In the genomic region with DNA sequence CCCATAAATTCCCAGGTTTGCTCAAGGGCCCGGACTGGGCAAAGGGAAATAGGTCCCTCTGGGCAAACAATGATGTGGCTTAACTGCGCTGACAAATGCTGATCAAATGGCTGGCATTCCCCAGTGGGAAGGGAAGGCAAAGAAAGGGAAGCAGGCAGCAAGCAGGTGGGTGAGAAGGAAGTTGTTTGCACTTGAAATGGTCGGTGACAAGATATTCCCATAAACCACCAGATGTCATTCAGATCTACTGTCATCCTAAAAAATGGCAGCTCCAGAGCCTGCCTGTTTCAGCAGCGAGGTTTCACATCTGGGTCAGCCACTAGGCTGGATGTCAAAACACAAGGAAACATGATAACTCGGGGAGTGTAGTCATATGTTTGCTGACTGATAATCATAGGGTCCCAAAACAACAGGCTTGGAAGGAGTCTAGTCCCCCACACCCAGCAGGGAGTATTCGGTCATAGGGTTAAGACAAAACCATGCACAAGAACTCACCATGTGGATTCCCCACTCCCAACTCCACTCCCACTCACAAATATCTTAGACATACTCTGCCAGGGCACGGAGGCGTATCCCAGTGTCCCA, we compare ENCODE assay signal across 1 cellular context.
A peak's percentile ranks its signal among the peaks of the same experiment; 100 is the strongest.
TF ChIP-seq lines count a peak whose summit lies in the region.

No MANE protein-coding gene starts in this region.

TF ChIP-seq in K562, 482 proteins besides CTCF, POLR2A, EP300 and RAD21 (continued from another document and continues in another):
- TF ChIP-seq, protein P1, sequence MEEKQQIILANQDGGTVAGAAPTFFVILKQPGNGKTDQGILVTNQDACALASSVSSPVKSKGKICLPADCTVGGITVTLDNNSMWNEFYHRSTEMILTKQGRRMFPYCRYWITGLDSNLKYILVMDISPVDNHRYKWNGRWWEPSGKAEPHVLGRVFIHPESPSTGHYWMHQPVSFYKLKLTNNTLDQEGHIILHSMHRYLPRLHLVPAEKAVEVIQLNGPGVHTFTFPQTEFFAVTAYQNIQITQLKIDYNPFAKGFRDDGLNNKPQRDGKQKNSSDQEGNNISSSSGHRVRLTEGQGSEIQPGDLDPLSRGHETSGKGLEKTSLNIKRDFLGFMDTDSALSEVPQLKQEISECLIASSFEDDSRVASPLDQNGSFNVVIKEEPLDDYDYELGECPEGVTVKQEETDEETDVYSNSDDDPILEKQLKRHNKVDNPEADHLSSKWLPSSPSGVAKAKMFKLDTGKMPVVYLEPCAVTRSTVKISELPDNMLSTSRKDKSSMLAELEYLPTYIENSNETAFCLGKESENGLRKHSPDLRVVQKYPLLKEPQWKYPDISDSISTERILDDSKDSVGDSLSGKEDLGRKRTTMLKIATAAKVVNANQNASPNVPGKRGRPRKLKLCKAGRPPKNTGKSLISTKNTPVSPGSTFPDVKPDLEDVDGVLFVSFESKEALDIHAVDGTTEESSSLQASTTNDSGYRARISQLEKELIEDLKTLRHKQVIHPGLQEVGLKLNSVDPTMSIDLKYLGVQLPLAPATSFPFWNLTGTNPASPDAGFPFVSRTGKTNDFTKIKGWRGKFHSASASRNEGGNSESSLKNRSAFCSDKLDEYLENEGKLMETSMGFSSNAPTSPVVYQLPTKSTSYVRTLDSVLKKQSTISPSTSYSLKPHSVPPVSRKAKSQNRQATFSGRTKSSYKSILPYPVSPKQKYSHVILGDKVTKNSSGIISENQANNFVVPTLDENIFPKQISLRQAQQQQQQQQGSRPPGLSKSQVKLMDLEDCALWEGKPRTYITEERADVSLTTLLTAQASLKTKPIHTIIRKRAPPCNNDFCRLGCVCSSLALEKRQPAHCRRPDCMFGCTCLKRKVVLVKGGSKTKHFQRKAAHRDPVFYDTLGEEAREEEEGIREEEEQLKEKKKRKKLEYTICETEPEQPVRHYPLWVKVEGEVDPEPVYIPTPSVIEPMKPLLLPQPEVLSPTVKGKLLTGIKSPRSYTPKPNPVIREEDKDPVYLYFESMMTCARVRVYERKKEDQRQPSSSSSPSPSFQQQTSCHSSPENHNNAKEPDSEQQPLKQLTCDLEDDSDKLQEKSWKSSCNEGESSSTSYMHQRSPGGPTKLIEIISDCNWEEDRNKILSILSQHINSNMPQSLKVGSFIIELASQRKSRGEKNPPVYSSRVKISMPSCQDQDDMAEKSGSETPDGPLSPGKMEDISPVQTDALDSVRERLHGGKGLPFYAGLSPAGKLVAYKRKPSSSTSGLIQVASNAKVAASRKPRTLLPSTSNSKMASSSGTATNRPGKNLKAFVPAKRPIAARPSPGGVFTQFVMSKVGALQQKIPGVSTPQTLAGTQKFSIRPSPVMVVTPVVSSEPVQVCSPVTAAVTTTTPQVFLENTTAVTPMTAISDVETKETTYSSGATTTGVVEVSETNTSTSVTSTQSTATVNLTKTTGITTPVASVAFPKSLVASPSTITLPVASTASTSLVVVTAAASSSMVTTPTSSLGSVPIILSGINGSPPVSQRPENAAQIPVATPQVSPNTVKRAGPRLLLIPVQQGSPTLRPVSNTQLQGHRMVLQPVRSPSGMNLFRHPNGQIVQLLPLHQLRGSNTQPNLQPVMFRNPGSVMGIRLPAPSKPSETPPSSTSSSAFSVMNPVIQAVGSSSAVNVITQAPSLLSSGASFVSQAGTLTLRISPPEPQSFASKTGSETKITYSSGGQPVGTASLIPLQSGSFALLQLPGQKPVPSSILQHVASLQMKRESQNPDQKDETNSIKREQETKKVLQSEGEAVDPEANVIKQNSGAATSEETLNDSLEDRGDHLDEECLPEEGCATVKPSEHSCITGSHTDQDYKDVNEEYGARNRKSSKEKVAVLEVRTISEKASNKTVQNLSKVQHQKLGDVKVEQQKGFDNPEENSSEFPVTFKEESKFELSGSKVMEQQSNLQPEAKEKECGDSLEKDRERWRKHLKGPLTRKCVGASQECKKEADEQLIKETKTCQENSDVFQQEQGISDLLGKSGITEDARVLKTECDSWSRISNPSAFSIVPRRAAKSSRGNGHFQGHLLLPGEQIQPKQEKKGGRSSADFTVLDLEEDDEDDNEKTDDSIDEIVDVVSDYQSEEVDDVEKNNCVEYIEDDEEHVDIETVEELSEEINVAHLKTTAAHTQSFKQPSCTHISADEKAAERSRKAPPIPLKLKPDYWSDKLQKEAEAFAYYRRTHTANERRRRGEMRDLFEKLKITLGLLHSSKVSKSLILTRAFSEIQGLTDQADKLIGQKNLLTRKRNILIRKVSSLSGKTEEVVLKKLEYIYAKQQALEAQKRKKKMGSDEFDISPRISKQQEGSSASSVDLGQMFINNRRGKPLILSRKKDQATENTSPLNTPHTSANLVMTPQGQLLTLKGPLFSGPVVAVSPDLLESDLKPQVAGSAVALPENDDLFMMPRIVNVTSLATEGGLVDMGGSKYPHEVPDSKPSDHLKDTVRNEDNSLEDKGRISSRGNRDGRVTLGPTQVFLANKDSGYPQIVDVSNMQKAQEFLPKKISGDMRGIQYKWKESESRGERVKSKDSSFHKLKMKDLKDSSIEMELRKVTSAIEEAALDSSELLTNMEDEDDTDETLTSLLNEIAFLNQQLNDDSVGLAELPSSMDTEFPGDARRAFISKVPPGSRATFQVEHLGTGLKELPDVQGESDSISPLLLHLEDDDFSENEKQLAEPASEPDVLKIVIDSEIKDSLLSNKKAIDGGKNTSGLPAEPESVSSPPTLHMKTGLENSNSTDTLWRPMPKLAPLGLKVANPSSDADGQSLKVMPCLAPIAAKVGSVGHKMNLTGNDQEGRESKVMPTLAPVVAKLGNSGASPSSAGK (IDR thresholded peaks at IDR 0.05): peak; percentile 74
- TF ChIP-seq, protein P2, sequence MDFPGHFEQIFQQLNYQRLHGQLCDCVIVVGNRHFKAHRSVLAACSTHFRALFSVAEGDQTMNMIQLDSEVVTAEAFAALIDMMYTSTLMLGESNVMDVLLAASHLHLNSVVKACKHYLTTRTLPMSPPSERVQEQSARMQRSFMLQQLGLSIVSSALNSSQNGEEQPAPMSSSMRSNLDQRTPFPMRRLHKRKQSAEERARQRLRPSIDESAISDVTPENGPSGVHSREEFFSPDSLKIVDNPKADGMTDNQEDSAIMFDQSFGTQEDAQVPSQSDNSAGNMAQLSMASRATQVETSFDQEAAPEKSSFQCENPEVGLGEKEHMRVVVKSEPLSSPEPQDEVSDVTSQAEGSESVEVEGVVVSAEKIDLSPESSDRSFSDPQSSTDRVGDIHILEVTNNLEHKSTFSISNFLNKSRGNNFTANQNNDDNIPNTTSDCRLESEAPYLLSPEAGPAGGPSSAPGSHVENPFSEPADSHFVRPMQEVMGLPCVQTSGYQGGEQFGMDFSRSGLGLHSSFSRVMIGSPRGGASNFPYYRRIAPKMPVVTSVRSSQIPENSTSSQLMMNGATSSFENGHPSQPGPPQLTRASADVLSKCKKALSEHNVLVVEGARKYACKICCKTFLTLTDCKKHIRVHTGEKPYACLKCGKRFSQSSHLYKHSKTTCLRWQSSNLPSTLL (IDR thresholded peaks at IDR 0.05): no peak
- TF ChIP-seq ATF7 (IDR thresholded peaks at IDR 0.05): no peak
- no peak for TF ChIP-seq RBFOX2 (IDR thresholded peaks at IDR 0.05; ENCODE audit: low read depth, low read length)
- no peak for TF ChIP-seq PRPF4 (IDR thresholded peaks at IDR 0.05; ENCODE audit: insufficient read depth, low read depth, low read length, poor library complexity, severe bottlenecking)
- TF ChIP-seq, protein P3, sequence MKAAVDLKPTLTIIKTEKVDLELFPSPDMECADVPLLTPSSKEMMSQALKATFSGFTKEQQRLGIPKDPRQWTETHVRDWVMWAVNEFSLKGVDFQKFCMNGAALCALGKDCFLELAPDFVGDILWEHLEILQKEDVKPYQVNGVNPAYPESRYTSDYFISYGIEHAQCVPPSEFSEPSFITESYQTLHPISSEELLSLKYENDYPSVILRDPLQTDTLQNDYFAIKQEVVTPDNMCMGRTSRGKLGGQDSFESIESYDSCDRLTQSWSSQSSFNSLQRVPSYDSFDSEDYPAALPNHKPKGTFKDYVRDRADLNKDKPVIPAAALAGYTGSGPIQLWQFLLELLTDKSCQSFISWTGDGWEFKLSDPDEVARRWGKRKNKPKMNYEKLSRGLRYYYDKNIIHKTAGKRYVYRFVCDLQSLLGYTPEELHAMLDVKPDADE (conservative IDR thresholded peaks at IDR 0.05; ENCODE audit: control insufficient read depth, low read depth, low read length): no peak
- peak; percentile 87 for TF ChIP-seq CBFA2T3 (IDR thresholded peaks at IDR 0.05)
- TF ChIP-seq, protein P4, sequence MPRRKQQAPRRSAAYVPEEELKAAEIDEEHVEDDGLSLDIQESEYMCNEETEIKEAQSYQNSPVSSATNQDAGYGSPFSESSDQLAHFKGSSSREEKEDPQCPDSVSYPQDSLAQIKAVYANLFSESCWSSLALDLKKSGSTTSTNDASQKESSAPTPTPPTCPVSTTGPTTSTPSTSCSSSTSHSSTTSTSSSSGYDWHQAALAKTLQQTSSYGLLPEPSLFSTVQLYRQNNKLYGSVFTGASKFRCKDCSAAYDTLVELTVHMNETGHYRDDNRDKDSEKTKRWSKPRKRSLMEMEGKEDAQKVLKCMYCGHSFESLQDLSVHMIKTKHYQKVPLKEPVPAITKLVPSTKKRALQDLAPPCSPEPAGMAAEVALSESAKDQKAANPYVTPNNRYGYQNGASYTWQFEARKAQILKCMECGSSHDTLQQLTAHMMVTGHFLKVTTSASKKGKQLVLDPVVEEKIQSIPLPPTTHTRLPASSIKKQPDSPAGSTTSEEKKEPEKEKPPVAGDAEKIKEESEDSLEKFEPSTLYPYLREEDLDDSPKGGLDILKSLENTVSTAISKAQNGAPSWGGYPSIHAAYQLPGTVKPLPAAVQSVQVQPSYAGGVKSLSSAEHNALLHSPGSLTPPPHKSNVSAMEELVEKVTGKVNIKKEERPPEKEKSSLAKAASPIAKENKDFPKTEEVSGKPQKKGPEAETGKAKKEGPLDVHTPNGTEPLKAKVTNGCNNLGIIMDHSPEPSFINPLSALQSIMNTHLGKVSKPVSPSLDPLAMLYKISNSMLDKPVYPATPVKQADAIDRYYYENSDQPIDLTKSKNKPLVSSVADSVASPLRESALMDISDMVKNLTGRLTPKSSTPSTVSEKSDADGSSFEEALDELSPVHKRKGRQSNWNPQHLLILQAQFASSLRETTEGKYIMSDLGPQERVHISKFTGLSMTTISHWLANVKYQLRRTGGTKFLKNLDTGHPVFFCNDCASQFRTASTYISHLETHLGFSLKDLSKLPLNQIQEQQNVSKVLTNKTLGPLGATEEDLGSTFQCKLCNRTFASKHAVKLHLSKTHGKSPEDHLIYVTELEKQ (CRISPR knock-in tag; IDR thresholded peaks at IDR 0.05): no peak
- TF ChIP-seq, protein P5, sequence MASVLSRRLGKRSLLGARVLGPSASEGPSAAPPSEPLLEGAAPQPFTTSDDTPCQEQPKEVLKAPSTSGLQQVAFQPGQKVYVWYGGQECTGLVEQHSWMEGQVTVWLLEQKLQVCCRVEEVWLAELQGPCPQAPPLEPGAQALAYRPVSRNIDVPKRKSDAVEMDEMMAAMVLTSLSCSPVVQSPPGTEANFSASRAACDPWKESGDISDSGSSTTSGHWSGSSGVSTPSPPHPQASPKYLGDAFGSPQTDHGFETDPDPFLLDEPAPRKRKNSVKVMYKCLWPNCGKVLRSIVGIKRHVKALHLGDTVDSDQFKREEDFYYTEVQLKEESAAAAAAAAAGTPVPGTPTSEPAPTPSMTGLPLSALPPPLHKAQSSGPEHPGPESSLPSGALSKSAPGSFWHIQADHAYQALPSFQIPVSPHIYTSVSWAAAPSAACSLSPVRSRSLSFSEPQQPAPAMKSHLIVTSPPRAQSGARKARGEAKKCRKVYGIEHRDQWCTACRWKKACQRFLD (CRISPR knock-in tag; IDR thresholded peaks at IDR 0.05): peak; percentile 37; the same call in 1 of the 2 replicates
- TF ChIP-seq CBFB (CRISPR knock-in tag; IDR thresholded peaks at IDR 0.05): no peak
- TF ChIP-seq ZBED1 (IDR thresholded peaks at IDR 0.05): no peak
- TF ChIP-seq, protein P6, sequence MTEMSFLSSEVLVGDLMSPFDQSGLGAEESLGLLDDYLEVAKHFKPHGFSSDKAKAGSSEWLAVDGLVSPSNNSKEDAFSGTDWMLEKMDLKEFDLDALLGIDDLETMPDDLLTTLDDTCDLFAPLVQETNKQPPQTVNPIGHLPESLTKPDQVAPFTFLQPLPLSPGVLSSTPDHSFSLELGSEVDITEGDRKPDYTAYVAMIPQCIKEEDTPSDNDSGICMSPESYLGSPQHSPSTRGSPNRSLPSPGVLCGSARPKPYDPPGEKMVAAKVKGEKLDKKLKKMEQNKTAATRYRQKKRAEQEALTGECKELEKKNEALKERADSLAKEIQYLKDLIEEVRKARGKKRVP (CRISPR knock-in tag; IDR thresholded peaks at IDR 0.05): no peak
- no peak for TF ChIP-seq SAP30 (IDR thresholded peaks at IDR 0.05; ENCODE audit: borderline replicate concordance, insufficient read depth, low read depth, low read length, poor library complexity, severe bottlenecking)
- no peak for TF ChIP-seq ZNF239 (CRISPR knock-in tag; IDR thresholded peaks at IDR 0.05)
- TF ChIP-seq SP2 (IDR thresholded peaks at IDR 0.05; ENCODE audit: extremely low read depth, low read depth, low read length, poor library complexity, severe bottlenecking): no peak
- TF ChIP-seq ZNF561 (CRISPR knock-in tag; conservative IDR thresholded peaks at IDR 0.05): no peak
- TF ChIP-seq ZBTB1 (CRISPR knock-in tag; IDR thresholded peaks at IDR 0.05; ENCODE audit: borderline replicate concordance, low read depth): no peak
- TF ChIP-seq JUND (IDR thresholded peaks at IDR 0.05; ENCODE audit: borderline replicate concordance, low read depth, low read length): peak; percentile 40; the same call in 1 of the 2 replicates
- TF ChIP-seq JUND (tag; IDR thresholded peaks at IDR 0.05; ENCODE audit: borderline replicate concordance, low read depth, low read length): peak; percentile 46; the same call in 2 of the 3 replicates
- no peak for TF ChIP-seq ZKSCAN3 (CRISPR knock-in tag; IDR thresholded peaks at IDR 0.05)
- no peak for TF ChIP-seq MTA2 (IDR thresholded peaks at IDR 0.05; ENCODE audit: low read depth)
- no peak; a peak in 1 of 4 replicates for TF ChIP-seq TEAD1 (CRISPR knock-in tag; IDR thresholded peaks at IDR 0.05)
- TF ChIP-seq ZNF217 (CRISPR knock-in tag; IDR thresholded peaks at IDR 0.05): no peak
- no peak for TF ChIP-seq ZC3H11A (IDR thresholded peaks at IDR 0.05; ENCODE audit: low read depth, low read length)
- no peak for TF ChIP-seq MCM3 (IDR thresholded peaks at IDR 0.05)
- TF ChIP-seq RNF2 (IDR thresholded peaks at IDR 0.05): no peak; the same call in 1 of the 2 replicates
- TF ChIP-seq BRCA1 (IDR thresholded peaks at IDR 0.05): no peak
- no peak for TF ChIP-seq BRCA1 (CRISPR knock-in tag; IDR thresholded peaks at IDR 0.05)
- TF ChIP-seq IFI16 (CRISPR knock-in tag; IDR thresholded peaks at IDR 0.05): no peak
- TF ChIP-seq, protein P7, sequence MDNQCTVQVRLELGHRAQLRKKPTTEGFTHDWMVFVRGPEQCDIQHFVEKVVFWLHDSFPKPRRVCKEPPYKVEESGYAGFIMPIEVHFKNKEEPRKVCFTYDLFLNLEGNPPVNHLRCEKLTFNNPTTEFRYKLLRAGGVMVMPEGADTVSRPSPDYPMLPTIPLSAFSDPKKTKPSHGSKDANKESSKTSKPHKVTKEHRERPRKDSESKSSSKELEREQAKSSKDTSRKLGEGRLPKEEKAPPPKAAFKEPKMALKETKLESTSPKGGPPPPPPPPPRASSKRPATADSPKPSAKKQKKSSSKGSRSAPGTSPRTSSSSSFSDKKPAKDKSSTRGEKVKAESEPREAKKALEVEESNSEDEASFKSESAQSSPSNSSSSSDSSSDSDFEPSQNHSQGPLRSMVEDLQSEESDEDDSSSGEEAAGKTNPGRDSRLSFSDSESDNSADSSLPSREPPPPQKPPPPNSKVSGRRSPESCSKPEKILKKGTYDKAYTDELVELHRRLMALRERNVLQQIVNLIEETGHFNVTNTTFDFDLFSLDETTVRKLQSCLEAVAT (IDR thresholded peaks at IDR 0.05): no peak
- no peak for TF ChIP-seq FUS (optimal IDR thresholded peaks at IDR 0.05; ENCODE audit: low read depth, low read length)
- TF ChIP-seq ILK (tag; IDR thresholded peaks at IDR 0.05; ENCODE audit: borderline replicate concordance, low read depth): no peak
- no peak for TF ChIP-seq ADNP (tag; IDR thresholded peaks at IDR 0.05)
- no peak for TF ChIP-seq NFIX (CRISPR knock-in tag; IDR thresholded peaks at IDR 0.05; ENCODE audit: low read depth)
